In the genomic region with DNA sequence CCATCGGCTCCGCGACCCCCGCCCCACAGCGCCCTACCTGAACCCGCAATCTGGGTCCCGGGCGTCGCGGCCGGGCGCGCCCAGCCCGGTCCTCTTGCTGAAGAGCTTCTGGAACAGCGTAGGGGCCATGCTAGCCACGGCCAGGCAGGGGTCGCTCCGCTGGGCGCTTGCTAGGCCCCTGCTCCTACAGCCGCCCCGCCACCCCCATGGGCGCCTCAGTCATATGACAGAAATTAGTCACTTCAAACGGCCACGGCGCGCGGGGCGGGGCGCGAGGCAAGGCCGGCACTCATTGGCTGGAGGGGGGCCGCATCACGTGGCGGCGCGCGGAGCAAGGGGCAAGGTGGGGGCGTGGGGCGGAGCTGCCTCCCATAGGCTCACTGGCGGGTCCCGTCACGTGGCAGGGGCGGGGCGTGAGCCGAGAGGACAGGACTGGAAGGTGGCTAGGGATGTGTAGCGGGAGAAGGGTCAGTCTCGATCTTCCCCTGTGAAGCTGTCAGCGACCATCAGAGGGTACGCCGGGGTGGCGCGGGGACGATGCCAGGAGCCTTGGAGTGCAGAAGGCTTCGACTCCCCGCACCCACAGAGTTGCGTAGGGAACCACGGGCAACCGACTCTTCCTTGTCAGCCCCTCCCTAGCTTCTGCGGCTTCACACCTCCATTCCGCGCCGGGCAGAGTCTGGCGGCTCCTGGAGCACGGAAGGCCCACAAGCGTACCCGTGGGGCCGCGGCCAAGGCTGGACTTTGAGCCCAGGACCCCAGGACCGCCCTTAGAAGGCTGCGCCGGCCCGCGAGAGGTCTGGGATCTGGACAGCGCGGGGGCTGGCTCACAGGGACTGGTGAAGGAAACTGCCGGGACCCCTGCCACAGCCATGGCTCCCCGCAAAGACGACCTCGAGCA, we compare ENCODE assay signal across 8 cellular contexts. TPM values are rescaled to one million over a fixed set of nuclear protein-coding genes. Genes with fewer than 3 reads are reported as not detected.
DNase-seq lines count a peak whose midpoint lies in the region; ATAC-seq and TF ChIP-seq lines count a peak whose summit lies in the region.

A gene (minus strand): TSS at position 225 of the 901 bp plus-strand sequence. CDS start 96 bp downstream, at position 129.

- peaks cover 17% of the 10 kb centered on the region for H3K4me1 Mint-ChIP-seq in GM23338
- H3K4me1 Mint-ChIP-seq in naive thymus-derived CD8-positive, alpha-beta T cell = peaks cover 8 to 45% (median 40%) of the 10 kb centered on the region in 4 donors

- DNase-seq in GM23338 (ENCODE audit: low spot score) = peak; percentile 98
- DNase-seq in LHCN-M2 (ENCODE audit: low read depth) = peak; percentile 95
- DNase-seq in RPMI8226 = peak; percentile 98
- DNase-seq in activated T-helper 1 cell treated with anti-CD3 and anti-CD28 coated beads, Interleukin-2, amount 50 U/mL, for 16 hours (ENCODE audit: low read depth in 1 of 2, low spot score in 1 of 2) = peak; percentile 97
- peak; percentile 95 to 97 for DNase-seq in fibroblast of lung (ENCODE audit: low read depth in 2 of 2)
- DNase-seq in naive thymus-derived CD8-positive, alpha-beta T cell = peak; percentile 96 to 98 (median 97)
- DNase-seq in stimulated activated naive CD4-positive, alpha-beta T cell (lab: John Stamatoyannopoulos, UW) = peak; percentile 95 to 98 (median 96)

- no peaks in the 10 kb centered on the region for H3K9me2 ChIP-seq in DOHH2 (replicated peaks; ENCODE audit: control insufficient read depth, low read length)
- no peaks in the 10 kb centered on the region for H3K9me2 ChIP-seq in GM23338 (ENCODE audit: insufficient read depth)

- ATAC-seq in GM23338 = peak; percentile 91
- peak; percentile 92 to 95 for ATAC-seq in naive thymus-derived CD8-positive, alpha-beta T cell

- POLR2A ChIA-PET in naive thymus-derived CD8-positive, alpha-beta T cell (lab: Charles Lee) = interaction anchor here (0.6 to 1.8 kb wide), 11 partner anchors 8 to 699 kb away, joined by 3 to 7 read pairs (median 3); no protein-coding TSS in a partner anchor

- TF ChIP-seq CTCF in DOHH2 (IDR thresholded peaks at IDR 0.05; ENCODE audit: low read depth, low read length, poor library complexity, severe bottlenecking) (no peak), GM23338 (conservative IDR thresholded peaks at IDR 0.05; ENCODE audit: low read depth in 2 of 2) (no peak), fibroblast of lung (conservative IDR thresholded peaks at IDR 0.05 in 1 of 2, IDR thresholded peaks at IDR 0.05 in 1 of 2; ENCODE audit: low read depth in 1 of 2, low read length in 2 of 2) (no peak)

- H2AFZ ChIP-seq in GM23338 (peak within 1 kb of the TSS; percentile 87), fibroblast of lung (ENCODE audit: low read length) (peak within 1 kb of the TSS; percentile 97)

- H3K79me2 ChIP-seq in DOHH2 (ENCODE audit: control insufficient read depth, low read length) (peaks cover 50% of the 10 kb centered on the region), GM23338 (replicated peaks; ENCODE audit: insufficient read depth) (peaks cover 40% of the 10 kb centered on the region), fibroblast of lung (ENCODE audit: control insufficient read depth, insufficient read depth, low read length) (peaks cover 46% of the 10 kb centered on the region)

- H3K9me3 Mint-ChIP-seq in GM23338 = no peaks in the 10 kb centered on the region
- no peaks in the 10 kb centered on the region for H3K9me3 Mint-ChIP-seq in naive thymus-derived CD8-positive, alpha-beta T cell

- H3K4me1 ChIP-seq in DOHH2 (ENCODE audit: control insufficient read depth, low read length) = peaks cover 35% of the 10 kb centered on the region
- H3K4me1 ChIP-seq in GM23338 (ENCODE audit: insufficient read depth) = peaks cover 4% of the 10 kb centered on the region; the same call in 1 of the 2 replicates
- peaks cover 2% of the 10 kb centered on the region for H3K4me1 ChIP-seq in fibroblast of lung (ENCODE audit: control insufficient read depth, extremely low read depth, insufficient read depth, low read length)

- H3K9ac ChIP-seq in fibroblast of lung (ENCODE audit: insufficient read depth, low read length) = peak within 1 kb of the TSS; percentile 100

- H3F3A ChIP-seq in DOHH2 (ENCODE audit: control insufficient read depth, insufficient read depth) = no peaks in the 10 kb centered on the region
- H3F3A ChIP-seq in GM23338 (replicated peaks; ENCODE audit: low read depth) = no peaks in the 10 kb centered on the region

- H4K20me1 ChIP-seq in DOHH2 (ENCODE audit: control insufficient read depth, insufficient read depth, low read depth, low read length) (peaks cover 6% of the 10 kb centered on the region; the same call in 1 of the 2 replicates), GM23338 (replicated peaks; ENCODE audit: insufficient read depth) (peaks cover 4% of the 10 kb centered on the region), fibroblast of lung (ENCODE audit: control insufficient read depth, extremely low read depth, insufficient read depth, low read length) (peaks cover 4% of the 10 kb centered on the region)

- H3K27me3 Mint-ChIP-seq in GM23338 (ENCODE audit: insufficient read depth, low read depth, poor library complexity) = peaks cover 8% of the 10 kb centered on the region
- H3K27me3 Mint-ChIP-seq in naive thymus-derived CD8-positive, alpha-beta T cell = no peaks in the 10 kb centered on the region

- H3K4me3 ChIP-seq in DOHH2 (ENCODE audit: low read length) (peak within 1 kb of the TSS; percentile 82), GM23338 (peak within 1 kb of the TSS; percentile 66), fibroblast of lung (replicated peaks in 1 of 4; ENCODE audit: control extremely low read depth in 1 of 4, insufficient read depth in 1 of 4, low read depth in 3 of 4, low read length in 4 of 4) (peak within 1 kb of the TSS; percentile 80 to 100 (median 98))

- peak within 1 kb of the TSS; percentile 97 for H3K4me2 ChIP-seq in DOHH2 (ENCODE audit: low read length)
- H3K4me2 ChIP-seq in GM23338 = peak within 1 kb of the TSS; percentile 87
- peak within 1 kb of the TSS; percentile 95 for H3K4me2 ChIP-seq in fibroblast of lung (ENCODE audit: extremely low read depth, insufficient read depth, low read length)

- H3K4me3 Mint-ChIP-seq in GM23338 = peak within 1 kb of the TSS; percentile 98
- H3K4me3 Mint-ChIP-seq in naive thymus-derived CD8-positive, alpha-beta T cell = peak within 1 kb of the TSS; percentile 87 to 99 (median 96)

- H3K27me3 ChIP-seq in DOHH2 (ENCODE audit: control insufficient read depth, low read length) = no peaks in the 10 kb centered on the region
- peaks cover 13% of the 10 kb centered on the region for H3K27me3 ChIP-seq in GM23338 (ENCODE audit: insufficient read depth)
- no peaks in the 10 kb centered on the region for H3K27me3 ChIP-seq in fibroblast of lung (ENCODE audit: control insufficient read depth, insufficient read depth, low read length)

- H3K27ac Mint-ChIP-seq in GM23338 = peak within 1 kb of the TSS; percentile 94
- peak within 1 kb of the TSS; percentile 95 to 99 (median 97) for H3K27ac Mint-ChIP-seq in naive thymus-derived CD8-positive, alpha-beta T cell

- no peaks in the 10 kb centered on the region for H3K9me3 ChIP-seq in DOHH2 (ENCODE audit: control insufficient read depth, insufficient read depth, low read length)
- no peaks in the 10 kb centered on the region for H3K9me3 ChIP-seq in fibroblast of lung (ENCODE audit: control insufficient read depth, insufficient read depth, low read depth, low read length)

- H3K36me3 Mint-ChIP-seq in GM23338 (ENCODE audit: low read depth) = no peaks in the 10 kb centered on the region; the same call in 2 of the 3 replicates
- peaks cover 0 to 10% (median 0%) of the 10 kb centered on the region in 3 donors for H3K36me3 Mint-ChIP-seq in naive thymus-derived CD8-positive, alpha-beta T cell

- peaks cover 20% of the 10 kb centered on the region for H3K36me3 ChIP-seq in DOHH2 (ENCODE audit: control insufficient read depth, low read length)
- no peaks in the 10 kb centered on the region for H3K36me3 ChIP-seq in GM23338 (ENCODE audit: insufficient read depth)
- no peaks in the 10 kb centered on the region for H3K36me3 ChIP-seq in fibroblast of lung (ENCODE audit: control insufficient read depth, insufficient read depth, low read length)

- peak within 1 kb of the TSS; percentile 44 for H3K27ac ChIP-seq in DOHH2 (ENCODE audit: low read depth, low read length)
- H3K27ac ChIP-seq in GM23338 (ENCODE audit: low read depth) = peak within 1 kb of the TSS; percentile 16; the same call in 1 of the 2 replicates
- peak within 1 kb of the TSS; percentile 99 for H3K27ac ChIP-seq in fibroblast of lung (ENCODE audit: insufficient read depth, low read length)

TF ChIP-seq in GM23338, 12 proteins besides CTCF, POLR2A, EP300 and RAD21 (continues in another document):
- TF ChIP-seq CREB1 (CRISPR knock-in tag; IDR thresholded peaks at IDR 0.05; ENCODE audit: low read depth) (peak; percentile 74), ZNF331 (CRISPR knock-in tag; IDR thresholded peaks at IDR 0.05; ENCODE audit: low read depth) (no peak), EZH2phosphoT487 (IDR thresholded peaks at IDR 0.05; ENCODE audit: unreplicated experiment) (no peak), POLR2AphosphoS5 (IDR thresholded peaks at IDR 0.05; ENCODE audit: low read depth) (peak; percentile 91), JUNB (IDR thresholded peaks at IDR 0.05; ENCODE audit: unreplicated experiment) (no peak)

RNA-seq across cellular contexts. Expression of the gene that starts here (rescaled TPM):
- total RNA-seq in GM23338 (2014; rRNA removed; shearing (Covaris generic)) = 20.7 and 27.9 TPM in 2 replicates
- 7.7 and 8.2 TPM in 2 replicates for polyA plus RNA-seq in GM23338 (2016; fragmentation: Nextera tagmentation; extraction: Ambion mirVana)
- 46.8 and 55.4 TPM in 2 replicates for total RNA-seq in LHCN-M2 (2014; rRNA removed)
- 6.5 TPM for polyA plus RNA-seq in LHCN-M2 (2012)
- 79.4 and 97.8 TPM in 2 replicates for total RNA-seq in fibroblast of lung
- 30.7 and 36.4 TPM in 2 replicates for polyA plus RNA-seq in fibroblast of lung
- 13.5 and 18.1 TPM in 2 replicates for polyA plus RNA-seq in fibroblast of lung (2012)
- polyA minus RNA-seq in fibroblast of lung (ENCODE audit: low replicate concordance) = 9.9 and 11.3 TPM in 2 replicates
- total RNA-seq in naive thymus-derived CD8-positive, alpha-beta T cell = 10 to 100 TPM; 35.2 to 38.1 TPM
- polyA plus RNA-seq in naive thymus-derived CD8-positive, alpha-beta T cell = 10 to 100 TPM in 2 of 3 donors, 1 to 10 TPM in 1; 6.7 to 11.8 (median 10.5) TPM

Comparison
In these comparisons a context has a peak if more than half of its experiments do, and no peak if none do; other contexts are left out.
1. Peak in every context shown above with its lines: DNase-seq, ATAC-seq, H3K4me3 ChIP-seq and H3K27ac ChIP-seq.
2. H3K27ac ChIP-seq: peak in every context shown above with its lines; median percentile 99 in fibroblast of lung; 44 in DOHH2; 16 in GM23338.